In genomic region chr9:27367175-27367798, GRCh38 we compare ENCODE assay signal across 9 cellular contexts.
DNase-seq lines count a peak whose midpoint lies in the region; ATAC-seq and TF ChIP-seq lines count a peak whose summit lies in the region.
"Had no signal": no experiment of that assay in that cellular context is flagged by ENCODE, and none has a peak within 500 bp of the region (broad histone marks: within the 10 kb centered on the region; RNA-seq: fewer than 3 reads in every experiment).

No MANE protein-coding gene starts in this region.

- no peak for DNase-seq in hepatocyte (ENCODE audit: low spot score)
- DNase-seq in activated gamma-delta T cell (lab: John Stamatoyannopoulos, UW), result no peak
- DNase-seq in NCI-H446 (lab: John Stamatoyannopoulos, UW), result no peak
- DNase-seq in CD4-positive, alpha-beta memory T cell, result no peak
- DNase-seq in stimulated activated CD4-positive, alpha-beta T cell treated with anti-CD3 and anti-CD28 coated beads, Interleukin-4, amount 100 ng/mL, for 24 hours, result no peak
- DNase-seq: NCI-H526 treated with DMSO at 0.1 percent for 48 hours had no signal

- peaks cover 0 to 2% (median 0%) of the 10 kb centered on the region in 8 donors for H3K9me3 Mint-ChIP-seq in CD4-positive, alpha-beta memory T cell

- no peaks in the 10 kb centered on the region for H3K9me2 ChIP-seq in hepatocyte (replicated peaks; ENCODE audit: insufficient read depth)

- peaks cover 75% of the 10 kb centered on the region for H3K4me1 ChIP-seq in hepatocyte (ENCODE audit: insufficient read depth)
- peaks cover 5% of the 10 kb centered on the region for H3K4me1 ChIP-seq in CD4-positive, alpha-beta memory T cell (ENCODE audit: insufficient read depth, low read length)

- H3K36me3 Mint-ChIP-seq in CD4-positive, alpha-beta memory T cell, result no peaks in the 10 kb centered on the region

- peak; percentile 64 for ATAC-seq in GM18508 (IDR thresholded peaks at IDR 0.05; ENCODE audit: insufficient read depth, unreplicated experiment)
- peak; percentile 80 for ATAC-seq in GM21447 (IDR thresholded peaks at IDR 0.05; ENCODE audit: unreplicated experiment)
- ATAC-seq in HG03439 (IDR thresholded peaks at IDR 0.05; ENCODE audit: unreplicated experiment), result peak; percentile 71

- H3K27me3 Mint-ChIP-seq in CD4-positive, alpha-beta memory T cell, result peaks cover 0 to 2% of the 10 kb centered on the region in 2 donors

- POLR2A ChIA-PET in CD4-positive, alpha-beta memory T cell (lab: Charles Lee; ENCODE audit: partially characterized antibody), result no interaction called here

- no peaks in the 10 kb centered on the region for H3K9me3 ChIP-seq in hepatocyte (ENCODE audit: low read depth)
- H3K9me3 ChIP-seq in CD4-positive, alpha-beta memory T cell (ENCODE audit: control insufficient read depth in 1 of 2, low read length in 2 of 2), result no peaks in the 10 kb centered on the region

- H2AFZ ChIP-seq in hepatocyte, result no peak overlapping the region

- CTCF ChIA-PET in CD4-positive, alpha-beta memory T cell (lab: Charles Lee; ENCODE audit: partially characterized antibody), result interaction anchor here (1.5 kb wide), 1 partner anchor 34 kb away, joined by 4 read pairs; no protein-coding TSS in a partner anchor

- H3K4me3 ChIP-seq in hepatocyte, result no peak overlapping the region
- H3K4me3 ChIP-seq in CD4-positive, alpha-beta memory T cell (ENCODE audit: low read length in 2 of 2), result no peak overlapping the region

- 82% methylated on average over 6 of the region's 6 CpGs for WGBS in hepatocyte (ENCODE audit: low lambda C conversion rate, missing lambda C conversion rate)

- no peak overlapping the region for H3K27ac Mint-ChIP-seq in CD4-positive, alpha-beta memory T cell

- H3K27me3 ChIP-seq in hepatocyte, result no peaks in the 10 kb centered on the region
- no peaks in the 10 kb centered on the region for H3K27me3 ChIP-seq in CD4-positive, alpha-beta memory T cell (ENCODE audit: insufficient read depth, low read length)

- intact Hi-C loops in CD4-positive, alpha-beta memory T cell (cut with micrococcal nuclease), result no loop called here

- peaks cover 32% of the 10 kb centered on the region for H3K79me2 ChIP-seq in hepatocyte

- H3K4me1 Mint-ChIP-seq in CD4-positive, alpha-beta memory T cell, result peaks cover 0 to 15% (median 8%) of the 10 kb centered on the region in 4 donors

- no peak for TF ChIP-seq CTCF in hepatocyte (IDR thresholded peaks at IDR 0.05; ENCODE audit: poor library complexity)

- H4K20me1 ChIP-seq in hepatocyte (ENCODE audit: insufficient read depth, poor library complexity, severe bottlenecking), result no peaks in the 10 kb centered on the region

- H3K36me3 ChIP-seq in hepatocyte (replicated peaks; ENCODE audit: insufficient read depth, low read depth), result no peaks in the 10 kb centered on the region
- H3K36me3 ChIP-seq in CD4-positive, alpha-beta memory T cell (ENCODE audit: insufficient read depth, low read length), result no peaks in the 10 kb centered on the region

- peak overlapping the region; percentile 79 for H3K27ac ChIP-seq in hepatocyte
- no peak overlapping the region for H3K27ac ChIP-seq in CD4-positive, alpha-beta memory T cell (ENCODE audit: low read depth, low read length)

- H3K4me2 ChIP-seq in hepatocyte, result peak overlapping the region; percentile 45

- no peak overlapping the region for H3K4me3 Mint-ChIP-seq in CD4-positive, alpha-beta memory T cell
